ENCODE assay signal across 9 cellular contexts in genomic region chr4:37837446-37837845, GRCh38. TPM values are rescaled to one million over a fixed set of nuclear protein-coding genes. Genes with fewer than 3 reads are reported as not detected.
DNase-seq lines count a peak whose midpoint lies in the region; ATAC-seq lines count a peak whose summit lies in the region.
"Had no signal": no experiment of that assay in that cellular context is flagged by ENCODE, and none has a peak within 500 bp of the region (broad histone marks: within the 10 kb centered on the region; RNA-seq: fewer than 3 reads in every experiment).

No MANE protein-coding gene starts in this region.

- H3K27me3 Mint-ChIP-seq in activated T-cell treated with anti-CD3 and anti-CD28 coated beads, Interleukin-2, amount 50 U/mL, for 24 hours: no peaks in the 10 kb centered on the region
- no peaks in the 10 kb centered on the region for H3K27me3 Mint-ChIP-seq in activated T-cell treated with anti-CD3 and anti-CD28 coated beads, Interleukin-2, amount 50 U/mL, for 4 hours (ENCODE audit: low read depth)
- H3K27me3 Mint-ChIP-seq in T-cell: no peaks in the 10 kb centered on the region
- H3K27me3 Mint-ChIP-seq in stimulated activated naive CD8-positive, alpha-beta T cell treated with anti-CD3 and anti-CD28 coated beads, Interleukin-15, Interleukin-2, amounts not matched to agents 100 ng/mL and 50 ng/mL, for 24 hours: no peaks in the 10 kb centered on the region

- H3K36me3 Mint-ChIP-seq in activated T-cell treated with anti-CD3 and anti-CD28 coated beads, Interleukin-2, amount 50 U/mL, for 24 hours (ENCODE audit: low read depth): peaks cover 89% of the 10 kb centered on the region
- H3K36me3 Mint-ChIP-seq in activated T-cell treated with anti-CD3 and anti-CD28 coated beads, Interleukin-2, amount 50 U/mL, for 4 hours (ENCODE audit: insufficient read depth): peaks cover 42% of the 10 kb centered on the region
- peaks cover 53% of the 10 kb centered on the region for H3K36me3 Mint-ChIP-seq in T-cell
- peaks cover 72% of the 10 kb centered on the region for H3K36me3 Mint-ChIP-seq in stimulated activated naive CD8-positive, alpha-beta T cell treated with anti-CD3 and anti-CD28 coated beads, Interleukin-15, Interleukin-2, amounts not matched to agents 100 ng/mL and 50 ng/mL, for 24 hours (ENCODE audit: low read depth)

- CTCF ChIA-PET in T-cell (lab: Charles Lee): no interaction called here

- POLR2A ChIA-PET in T-cell (lab: Charles Lee): interaction anchor here in 1 of 2 donors (1.0 kb wide), 1 partner anchor 8 kb away, joined by 3 read pairs; no protein-coding TSS in a partner anchor

- H3K9me3 Mint-ChIP-seq in activated T-cell treated with anti-CD3 and anti-CD28 coated beads, Interleukin-2, amount 50 U/mL, for 24 hours: no peaks in the 10 kb centered on the region
- H3K9me3 Mint-ChIP-seq in activated T-cell treated with anti-CD3 and anti-CD28 coated beads, Interleukin-2, amount 50 U/mL, for 4 hours: no peaks in the 10 kb centered on the region
- H3K9me3 Mint-ChIP-seq in T-cell: no peaks in the 10 kb centered on the region
- H3K9me3 Mint-ChIP-seq in stimulated activated naive CD8-positive, alpha-beta T cell treated with anti-CD3 and anti-CD28 coated beads, Interleukin-15, Interleukin-2, amounts not matched to agents 100 ng/mL and 50 ng/mL, for 24 hours: no peaks in the 10 kb centered on the region

- ATAC-seq in activated T-cell treated with anti-CD3 and anti-CD28 coated beads, Interleukin-2, amount 50 U/mL, for 4 hours: no peak
- ATAC-seq in T-cell (replicated peaks in 1 of 4) (peak in 3 of 4 experiments; percentile 17 to 32 (median 24)), HG02938 (IDR thresholded peaks at IDR 0.05; ENCODE audit: unreplicated experiment) (no peak), HG03342 (IDR thresholded peaks at IDR 0.05; ENCODE audit: unreplicated experiment) (no peak), GM19463 (IDR thresholded peaks at IDR 0.05; ENCODE audit: unreplicated experiment) (no peak)

- H3K27ac Mint-ChIP-seq in activated T-cell treated with anti-CD3 and anti-CD28 coated beads, Interleukin-2, amount 50 U/mL, for 24 hours: peak overlapping the region; percentile 35
- peak overlapping the region; percentile 50 to 53 for H3K27ac Mint-ChIP-seq in T-cell
- H3K27ac Mint-ChIP-seq in stimulated activated naive CD8-positive, alpha-beta T cell treated with anti-CD3 and anti-CD28 coated beads, Interleukin-15, Interleukin-2, amounts not matched to agents 100 ng/mL and 50 ng/mL, for 24 hours: peak overlapping the region; percentile 53

- H3K4me1 Mint-ChIP-seq in activated T-cell treated with anti-CD3 and anti-CD28 coated beads, Interleukin-2, amount 50 U/mL, for 24 hours (ENCODE audit: low read depth): peaks cover 35% of the 10 kb centered on the region
- H3K4me1 Mint-ChIP-seq in activated T-cell treated with anti-CD3 and anti-CD28 coated beads, Interleukin-2, amount 50 U/mL, for 4 hours (ENCODE audit: low read depth): peaks cover 29% of the 10 kb centered on the region
- H3K4me1 Mint-ChIP-seq in T-cell: peaks cover 22 to 30% (median 24%) of the 10 kb centered on the region in 3 donors
- H3K4me1 Mint-ChIP-seq in stimulated activated naive CD8-positive, alpha-beta T cell treated with anti-CD3 and anti-CD28 coated beads, Interleukin-15, Interleukin-2, amounts not matched to agents 100 ng/mL and 50 ng/mL, for 24 hours (ENCODE audit: low read depth): peaks cover 28% of the 10 kb centered on the region

- no peak overlapping the region for H3K4me3 Mint-ChIP-seq in activated T-cell treated with anti-CD3 and anti-CD28 coated beads, Interleukin-2, amount 50 U/mL, for 24 hours
- no peak overlapping the region for H3K4me3 Mint-ChIP-seq in activated T-cell treated with anti-CD3 and anti-CD28 coated beads, Interleukin-2, amount 50 U/mL, for 4 hours
- peak overlapping the region in 1 of 3 donors; percentile 29 for H3K4me3 Mint-ChIP-seq in T-cell
- H3K4me3 Mint-ChIP-seq in stimulated activated naive CD8-positive, alpha-beta T cell treated with anti-CD3 and anti-CD28 coated beads, Interleukin-15, Interleukin-2, amounts not matched to agents 100 ng/mL and 50 ng/mL, for 24 hours: no peak overlapping the region

- no peak for DNase-seq in activated T-cell treated with anti-CD3 and anti-CD28 coated beads, Interleukin-2, amount 50 U/mL, for 24 hours
- DNase-seq in activated T-cell treated with anti-CD3 and anti-CD28 coated beads, Interleukin-2, amount 50 U/mL, for 4 hours: no peak
- DNase-seq in T-cell (no peak), fibroblast of peridontal ligament (ENCODE audit: extremely low read depth) (peak; percentile 58)
- DNase-seq: AML-193 had no signal

RNA-seq across cellular contexts. Expression of gene PGM2, which starts 11.0 kb away (rescaled TPM):
- 10 to 100 TPM; 43.2 to 53.2 (median 49.7) TPM for total RNA-seq in activated T-cell treated with anti-CD3 and anti-CD28 coated beads, Interleukin-2, amount 50 U/mL, for 4 hours
- 10 to 100 TPM; 13.8 to 18.2 (median 16.6) TPM for total RNA-seq in T-cell

RNA-seq across cellular contexts. Expression of gene TBC1D1, which starts 53.4 kb away (rescaled TPM):
- total RNA-seq in activated T-cell treated with anti-CD3 and anti-CD28 coated beads, Interleukin-2, amount 50 U/mL, for 4 hours: 10 to 100 TPM; 29.4 to 42.0 (median 38.8) TPM
- total RNA-seq in T-cell: 10 to 100 TPM; 46.3 to 58.1 (median 47.6) TPM

Comparison
In these comparisons a context has a peak if more than half of its experiments do, and no peak if none do; other contexts are left out.
1. ATAC-seq: peak in T-cell (3 of 4); none in activated T-cell treated with anti-CD3 and anti-CD28 coated beads, Interleukin-2, amount 50 U/mL, for 4 hours (0 of 2), HG02938 (single experiment), HG03342 (single experiment) and GM19463 (single experiment).
2. Peak in every context shown above with its lines, with median percentiles within 50 percentile points of each other: H3K27ac Mint-ChIP-seq.